In the genomic region with DNA sequence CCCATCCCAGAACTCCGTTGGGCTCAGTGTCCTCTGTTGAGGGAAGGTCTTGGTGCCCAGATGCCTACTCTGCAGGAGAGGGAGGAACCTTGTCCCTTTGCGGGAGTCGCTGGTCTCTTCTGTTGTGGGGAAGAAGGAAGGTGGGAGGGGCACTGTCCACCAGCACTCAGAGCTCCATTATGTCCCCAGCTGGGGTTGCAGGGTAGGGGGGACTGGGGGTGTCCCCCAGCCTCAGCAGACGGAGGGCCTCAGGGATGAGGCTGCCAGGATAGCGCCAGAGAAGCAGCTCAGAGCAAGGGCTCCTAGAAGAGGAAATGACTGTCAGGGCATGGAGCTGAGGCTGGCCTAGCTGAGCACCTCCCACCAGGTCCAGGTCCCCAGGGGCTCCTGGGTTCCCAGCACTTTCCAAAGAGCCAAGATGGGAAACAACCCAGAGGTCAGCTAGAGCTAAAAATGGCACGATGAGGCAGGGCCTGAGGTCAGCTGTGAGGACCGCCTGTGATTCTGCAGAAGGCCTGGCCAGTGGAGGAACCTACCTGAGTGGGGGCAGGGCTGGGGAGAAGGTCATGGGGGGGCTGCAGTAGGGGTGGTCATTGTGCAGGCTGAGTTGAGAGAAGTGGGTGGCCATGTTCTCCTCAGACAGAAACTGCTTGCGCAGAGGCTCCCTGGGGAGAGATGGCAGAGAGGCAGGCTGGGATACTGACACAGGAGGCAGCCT, we compare ENCODE assay signal across 1 cellular context.
TF ChIP-seq lines count a peak whose summit lies in the region.

No MANE protein-coding gene starts in this region.

TF ChIP-seq in endothelial cell of umbilical vein, 7 proteins besides CTCF, POLR2A, EP300 and RAD21 (continued from another document):
- peak; percentile 43 for TF ChIP-seq POLR2AphosphoS5 (IDR thresholded peaks at IDR 0.05; ENCODE audit: insufficient read depth, low read depth, low read length)
